In the genomic region with DNA sequence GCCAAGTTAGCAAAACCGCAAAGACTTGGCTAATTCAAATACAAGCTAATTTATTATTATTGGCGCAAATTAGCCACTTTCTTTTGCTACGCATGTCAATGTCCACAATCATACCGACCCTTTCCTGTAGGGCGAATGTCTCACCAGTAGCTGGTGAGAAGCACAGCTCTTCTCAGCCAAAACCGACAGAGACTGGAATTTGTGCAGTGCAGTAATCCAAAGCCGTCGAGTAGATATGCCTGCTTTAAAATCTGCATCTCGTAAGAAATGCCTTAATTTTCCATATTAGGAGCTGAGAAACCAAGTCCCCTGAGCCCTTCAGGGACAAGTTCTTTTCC, we compare ENCODE assay signal across 7 cellular contexts. TPM values are rescaled to one million over a fixed set of nuclear protein-coding genes. Genes with fewer than 3 reads are reported as not detected.
DNase-seq lines count a peak whose midpoint lies in the region; ATAC-seq and TF ChIP-seq lines count a peak whose summit lies in the region.

No MANE protein-coding gene starts in this region.

- TF ChIP-seq CTCF in GM10248 (IDR thresholded peaks at IDR 0.05; ENCODE audit: control extremely low read depth, extremely low read depth, low read depth, missing control alignments) (no peak), brain microvascular endothelial cell (IDR thresholded peaks at IDR 0.05; ENCODE audit: low read depth, low read length, missing control alignments) (peak; percentile 45), testis (IDR thresholded peaks at IDR 0.05) (peak in 1 of 3 experiments; percentile 32)

- no peak for TF ChIP-seq POLR2A in testis (IDR thresholded peaks at IDR 0.05)

- H3K9me3 ChIP-seq in testis, result no peaks in the 10 kb centered on the region

- H3K4me3 ChIP-seq in brain microvascular endothelial cell (ENCODE audit: low read depth, low read length) (peak overlapping the region; percentile 54), testis (peak overlapping the region; percentile 92 to 93)

- CTCF ChIA-PET in GM10248 (lab: Yijun Ruan, JAX), result interaction anchor here (0.6 to 3.1 kb wide), 37 partner anchors 8 to 725 kb away, joined by 3 to 17 read pairs (median 4); a partner anchor contains a TSS

- intact Hi-C loops in testis (cut with DNase I; ENCODE audit: low total_unique reads), result no loop called here

- POLR2A ChIA-PET in GM10248 (lab: Yijun Ruan, JAX), result interaction anchor here (0.6 to 1.9 kb wide), 10 partner anchors 10 to 439 kb away, joined by 3 to 23 read pairs (median 4); a partner anchor contains a TSS

- H3K36me3 ChIP-seq in brain microvascular endothelial cell (replicated peaks) (no peaks in the 10 kb centered on the region), testis (ENCODE audit: low read depth, missing control alignments) (no peaks in the 10 kb centered on the region)

- 0 to 1% methylated on average over 9 of the region's 9 CpGs for WGBS in testis, 2 donors

- in situ Hi-C loops in brain microvascular endothelial cell (cut with HindIII; ENCODE audit: low pct_ligation_motif_present, low sequenced_read_pairs), result no loop called here

- H3K27me3 ChIP-seq in brain microvascular endothelial cell (replicated peaks), result no peaks in the 10 kb centered on the region
- H3K27me3 ChIP-seq in layer of hippocampus (ENCODE audit: control insufficient read depth, insufficient read depth, low read length), result no peaks in the 10 kb centered on the region
- no peaks in the 10 kb centered on the region for H3K27me3 ChIP-seq in testis

- peak; percentile 51 for DNase-seq in GM10248 (ENCODE audit: extremely low spot score)
- DNase-seq in NCI-H1105 treated with DMSO at 0.1 percent for 48 hours (lab: John Stamatoyannopoulos, UW), result peak; percentile 83
- DNase-seq in brain microvascular endothelial cell, result peak; percentile 85
- DNase-seq in testis, result no peak

- H3K4me1 ChIP-seq in testis, result peaks cover 19% of the 10 kb centered on the region

- ATAC-seq in GM21786 (IDR thresholded peaks at IDR 0.05; ENCODE audit: unreplicated experiment) (peak; percentile 12), HG02884 (IDR thresholded peaks at IDR 0.05; ENCODE audit: unreplicated experiment) (no peak)

- H3K27ac ChIP-seq in brain microvascular endothelial cell, result peak overlapping the region; percentile 88
- peak overlapping the region; percentile 91 for H3K27ac ChIP-seq in layer of hippocampus (ENCODE audit: low read depth, low read length)
- H3K27ac ChIP-seq in testis, result peak overlapping the region; percentile 95 to 96

RNA-seq across cellular contexts. Expression of a gene that starts 0.6 kb away (rescaled TPM):
- 10 to 100 TPM; 15.0 to 15.4 TPM for total RNA-seq in testis
- polyA plus RNA-seq in testis (ENCODE audit: insufficient read depth, low read depth, low replicate concordance), result 9.9 TPM

RNA-seq across cellular contexts. Expression of a gene that starts 21.0 kb away (rescaled TPM):
- total RNA-seq in testis, result 10 to 100 TPM; 58.7 to 65.5 TPM
- polyA plus RNA-seq in testis (ENCODE audit: insufficient read depth, low read depth, low replicate concordance), result 46.2 TPM
